Comparison of ENCODE assay signal across 13 cellular contexts in genomic region chr1:219422811-219423598, GRCh38.
DNase-seq lines count a peak whose midpoint lies in the region; ATAC-seq lines count a peak whose summit lies in the region.
"Had no signal": no experiment of that assay in that cellular context is flagged by ENCODE, and none has a peak within 500 bp of the region (broad histone marks: within the 10 kb centered on the region; RNA-seq: fewer than 3 reads in every experiment).

No MANE protein-coding gene starts in this region.

- DNase-seq in activated naive CD8-positive, alpha-beta T cell treated with anti-CD3 and anti-CD28 coated beads, Interleukin-2, amount 50 U/mL, for 24 hours, result no peak
- DNase-seq in activated naive CD8-positive, alpha-beta T cell treated with anti-CD3 and anti-CD28 coated beads for 36 hours, result no peak
- peak; percentile 29 for DNase-seq in amniotic epithelial cell (ENCODE audit: low read depth)
- DNase-seq in stimulated activated effector memory CD8-positive, alpha-beta T cell treated with anti-CD3 and anti-CD28 coated beads, Interleukin-12 subunit alpha, Interleukin-12 subunit beta, amount 100 ng/mL, for 72 hours (ENCODE audit: low spot score in 2 of 2), result peak in 1 of 2 donors; percentile 51
- DNase-seq in occipital lobe (lab: John Stamatoyannopoulos, UW), result no peak
- DNase-seq in LoVo (ENCODE audit: low spot score), result no peak
- no peak for DNase-seq in left lobe of liver (ENCODE audit: low spot score)
- DNase-seq: dorsolateral prefrontal cortex; NCI-H1930; Peyer's patch; stimulated activated CD8-positive, alpha-beta memory T cell treated with anti-CD3 and anti-CD28 coated beads, Interleukin-4, amount 100 ng/mL, for 48 hours had no signal

- H3K36me3 Mint-ChIP-seq in activated naive CD8-positive, alpha-beta T cell treated with anti-CD3 and anti-CD28 coated beads, Interleukin-2, amount 50 U/mL, for 24 hours (ENCODE audit: low read depth), result no peaks in the 10 kb centered on the region
- H3K36me3 Mint-ChIP-seq in activated naive CD8-positive, alpha-beta T cell treated with anti-CD3 and anti-CD28 coated beads for 36 hours, result no peaks in the 10 kb centered on the region
- no peaks in the 10 kb centered on the region for H3K36me3 Mint-ChIP-seq in stimulated activated effector memory CD8-positive, alpha-beta T cell treated with anti-CD3 and anti-CD28 coated beads, Interleukin-12 subunit alpha, Interleukin-12 subunit beta, amount 100 ng/mL, for 72 hours

- H3K4me1 Mint-ChIP-seq in activated naive CD8-positive, alpha-beta T cell treated with anti-CD3 and anti-CD28 coated beads, Interleukin-2, amount 50 U/mL, for 24 hours, result peaks cover 2% of the 10 kb centered on the region
- no peaks in the 10 kb centered on the region for H3K4me1 Mint-ChIP-seq in activated naive CD8-positive, alpha-beta T cell treated with anti-CD3 and anti-CD28 coated beads for 36 hours
- H3K4me1 Mint-ChIP-seq in stimulated activated effector memory CD8-positive, alpha-beta T cell treated with anti-CD3 and anti-CD28 coated beads, Interleukin-12 subunit alpha, Interleukin-12 subunit beta, amount 100 ng/mL, for 72 hours, result no peaks in the 10 kb centered on the region
- H3K4me1 Mint-ChIP-seq: B cell had no signal

- no peaks in the 10 kb centered on the region for H3K9me3 Mint-ChIP-seq in activated naive CD8-positive, alpha-beta T cell treated with anti-CD3 and anti-CD28 coated beads, Interleukin-2, amount 50 U/mL, for 24 hours
- no peaks in the 10 kb centered on the region for H3K9me3 Mint-ChIP-seq in activated naive CD8-positive, alpha-beta T cell treated with anti-CD3 and anti-CD28 coated beads for 36 hours
- H3K9me3 Mint-ChIP-seq in stimulated activated effector memory CD8-positive, alpha-beta T cell treated with anti-CD3 and anti-CD28 coated beads, Interleukin-12 subunit alpha, Interleukin-12 subunit beta, amount 100 ng/mL, for 72 hours, result no peaks in the 10 kb centered on the region

- H3K4me3 Mint-ChIP-seq in activated naive CD8-positive, alpha-beta T cell treated with anti-CD3 and anti-CD28 coated beads, Interleukin-2, amount 50 U/mL, for 24 hours, result no peak overlapping the region
- no peak overlapping the region for H3K4me3 Mint-ChIP-seq in activated naive CD8-positive, alpha-beta T cell treated with anti-CD3 and anti-CD28 coated beads for 36 hours
- H3K4me3 Mint-ChIP-seq in stimulated activated effector memory CD8-positive, alpha-beta T cell treated with anti-CD3 and anti-CD28 coated beads, Interleukin-12 subunit alpha, Interleukin-12 subunit beta, amount 100 ng/mL, for 72 hours, result no peak overlapping the region
- H3K4me3 Mint-ChIP-seq: B cell had no signal

- H3K27me3 Mint-ChIP-seq in activated naive CD8-positive, alpha-beta T cell treated with anti-CD3 and anti-CD28 coated beads, Interleukin-2, amount 50 U/mL, for 24 hours, result peaks cover 7% of the 10 kb centered on the region
- no peaks in the 10 kb centered on the region for H3K27me3 Mint-ChIP-seq in activated naive CD8-positive, alpha-beta T cell treated with anti-CD3 and anti-CD28 coated beads for 36 hours
- H3K27me3 Mint-ChIP-seq: B cell had no signal

- ATAC-seq in activated naive CD8-positive, alpha-beta T cell treated with anti-CD3 and anti-CD28 coated beads, Interleukin-2, amount 50 U/mL, for 24 hours, result peak; percentile 28
- ATAC-seq in HG02642 (IDR thresholded peaks at IDR 0.05; ENCODE audit: poor library complexity, unreplicated experiment) (peak; percentile 61), left lobe of liver (no peak)
- ATAC-seq in stimulated activated effector memory CD8-positive, alpha-beta T cell treated with anti-CD3 and anti-CD28 coated beads, Interleukin-12 subunit alpha, Interleukin-12 subunit beta, amount 100 ng/mL, for 72 hours, result peak; percentile 89

- no peak overlapping the region for H3K27ac Mint-ChIP-seq in activated naive CD8-positive, alpha-beta T cell treated with anti-CD3 and anti-CD28 coated beads, Interleukin-2, amount 50 U/mL, for 24 hours
- H3K27ac Mint-ChIP-seq in activated naive CD8-positive, alpha-beta T cell treated with anti-CD3 and anti-CD28 coated beads for 36 hours, result no peak overlapping the region
- no peak overlapping the region for H3K27ac Mint-ChIP-seq in stimulated activated effector memory CD8-positive, alpha-beta T cell treated with anti-CD3 and anti-CD28 coated beads, Interleukin-12 subunit alpha, Interleukin-12 subunit beta, amount 100 ng/mL, for 72 hours
- H3K27ac Mint-ChIP-seq: B cell had no signal
